In genomic region chr17:76506408-76507328, GRCh38 we compare ENCODE assay signal across 1 cellular context.
TF ChIP-seq lines count a peak whose summit lies in the region.

No MANE protein-coding gene starts in this region.

TF ChIP-seq in K562, 482 proteins besides CTCF, POLR2A, EP300 and RAD21 (continued from another document and continues in another):
- TF ChIP-seq, protein P1, sequence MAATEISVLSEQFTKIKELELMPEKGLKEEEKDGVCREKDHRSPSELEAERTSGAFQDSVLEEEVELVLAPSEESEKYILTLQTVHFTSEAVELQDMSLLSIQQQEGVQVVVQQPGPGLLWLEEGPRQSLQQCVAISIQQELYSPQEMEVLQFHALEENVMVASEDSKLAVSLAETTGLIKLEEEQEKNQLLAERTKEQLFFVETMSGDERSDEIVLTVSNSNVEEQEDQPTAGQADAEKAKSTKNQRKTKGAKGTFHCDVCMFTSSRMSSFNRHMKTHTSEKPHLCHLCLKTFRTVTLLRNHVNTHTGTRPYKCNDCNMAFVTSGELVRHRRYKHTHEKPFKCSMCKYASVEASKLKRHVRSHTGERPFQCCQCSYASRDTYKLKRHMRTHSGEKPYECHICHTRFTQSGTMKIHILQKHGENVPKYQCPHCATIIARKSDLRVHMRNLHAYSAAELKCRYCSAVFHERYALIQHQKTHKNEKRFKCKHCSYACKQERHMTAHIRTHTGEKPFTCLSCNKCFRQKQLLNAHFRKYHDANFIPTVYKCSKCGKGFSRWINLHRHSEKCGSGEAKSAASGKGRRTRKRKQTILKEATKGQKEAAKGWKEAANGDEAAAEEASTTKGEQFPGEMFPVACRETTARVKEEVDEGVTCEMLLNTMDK (IDR thresholded peaks at IDR 0.05; ENCODE audit: borderline replicate concordance, insufficient read depth, low read depth, low read length, poor library complexity, severe bottlenecking), result no peak
- TF ChIP-seq ILF3 (IDR thresholded peaks at IDR 0.05; ENCODE audit: borderline replicate concordance), result no peak
- no peak for TF ChIP-seq MAFG (tag; conservative IDR thresholded peaks at IDR 0.05)
- TF ChIP-seq ARID1B (IDR thresholded peaks at IDR 0.05), result 0 out of 2 replicates have a peak, but pooled peaks have one; percentile 14
- TF ChIP-seq IRF2 (CRISPR knock-in tag; IDR thresholded peaks at IDR 0.05), result no peak
- TF ChIP-seq ZNF766 (CRISPR knock-in tag; conservative IDR thresholded peaks at IDR 0.05), result no peak
- TF ChIP-seq, protein P2, sequence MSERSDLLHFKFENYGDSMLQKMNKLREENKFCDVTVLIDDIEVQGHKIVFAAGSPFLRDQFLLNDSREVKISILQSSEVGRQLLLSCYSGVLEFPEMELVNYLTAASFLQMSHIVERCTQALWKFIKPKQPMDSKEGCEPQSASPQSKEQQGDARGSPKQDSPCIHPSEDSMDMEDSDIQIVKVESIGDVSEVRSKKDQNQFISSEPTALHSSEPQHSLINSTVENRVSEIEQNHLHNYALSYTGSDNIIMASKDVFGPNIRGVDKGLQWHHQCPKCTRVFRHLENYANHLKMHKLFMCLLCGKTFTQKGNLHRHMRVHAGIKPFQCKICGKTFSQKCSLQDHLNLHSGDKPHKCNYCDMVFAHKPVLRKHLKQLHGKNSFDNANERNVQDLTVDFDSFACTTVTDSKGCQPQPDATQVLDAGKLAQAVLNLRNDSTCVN (CRISPR knock-in tag; IDR thresholded peaks at IDR 0.05), result no peak
- no peak for TF ChIP-seq SMARCA5 (IDR thresholded peaks at IDR 0.05)
- TF ChIP-seq, protein P3, sequence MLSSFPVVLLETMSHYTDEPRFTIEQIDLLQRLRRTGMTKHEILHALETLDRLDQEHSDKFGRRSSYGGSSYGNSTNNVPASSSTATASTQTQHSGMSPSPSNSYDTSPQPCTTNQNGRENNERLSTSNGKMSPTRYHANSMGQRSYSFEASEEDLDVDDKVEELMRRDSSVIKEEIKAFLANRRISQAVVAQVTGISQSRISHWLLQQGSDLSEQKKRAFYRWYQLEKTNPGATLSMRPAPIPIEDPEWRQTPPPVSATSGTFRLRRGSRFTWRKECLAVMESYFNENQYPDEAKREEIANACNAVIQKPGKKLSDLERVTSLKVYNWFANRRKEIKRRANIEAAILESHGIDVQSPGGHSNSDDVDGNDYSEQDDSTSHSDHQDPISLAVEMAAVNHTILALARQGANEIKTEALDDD (IDR thresholded peaks at IDR 0.05), result no peak
- no peak for TF ChIP-seq SIX5 (IDR thresholded peaks at IDR 0.05; ENCODE audit: borderline replicate concordance in 1 of 2, insufficient read depth in 1 of 2, low read depth in 1 of 2, low read length in 2 of 2)
- no peak for TF ChIP-seq NCOR1 (IDR thresholded peaks at IDR 0.05)
- no peak for TF ChIP-seq RFX7 (CRISPR knock-in tag; IDR thresholded peaks at IDR 0.05)
- no peak for TF ChIP-seq ZNF551 (CRISPR knock-in tag; IDR thresholded peaks at IDR 0.05)
- TF ChIP-seq MED1 (CRISPR knock-in tag; IDR thresholded peaks at IDR 0.05; ENCODE audit: borderline replicate concordance), result no peak
- TF ChIP-seq PML (IDR thresholded peaks at IDR 0.05; ENCODE audit: low read length), result no peak
- TF ChIP-seq JUNB (CRISPR knock-in tag; conservative IDR thresholded peaks at IDR 0.05), result no peak
- TF ChIP-seq RERE (CRISPR knock-in tag; IDR thresholded peaks at IDR 0.05; ENCODE audit: borderline replicate concordance), result no peak
- TF ChIP-seq, protein P4, sequence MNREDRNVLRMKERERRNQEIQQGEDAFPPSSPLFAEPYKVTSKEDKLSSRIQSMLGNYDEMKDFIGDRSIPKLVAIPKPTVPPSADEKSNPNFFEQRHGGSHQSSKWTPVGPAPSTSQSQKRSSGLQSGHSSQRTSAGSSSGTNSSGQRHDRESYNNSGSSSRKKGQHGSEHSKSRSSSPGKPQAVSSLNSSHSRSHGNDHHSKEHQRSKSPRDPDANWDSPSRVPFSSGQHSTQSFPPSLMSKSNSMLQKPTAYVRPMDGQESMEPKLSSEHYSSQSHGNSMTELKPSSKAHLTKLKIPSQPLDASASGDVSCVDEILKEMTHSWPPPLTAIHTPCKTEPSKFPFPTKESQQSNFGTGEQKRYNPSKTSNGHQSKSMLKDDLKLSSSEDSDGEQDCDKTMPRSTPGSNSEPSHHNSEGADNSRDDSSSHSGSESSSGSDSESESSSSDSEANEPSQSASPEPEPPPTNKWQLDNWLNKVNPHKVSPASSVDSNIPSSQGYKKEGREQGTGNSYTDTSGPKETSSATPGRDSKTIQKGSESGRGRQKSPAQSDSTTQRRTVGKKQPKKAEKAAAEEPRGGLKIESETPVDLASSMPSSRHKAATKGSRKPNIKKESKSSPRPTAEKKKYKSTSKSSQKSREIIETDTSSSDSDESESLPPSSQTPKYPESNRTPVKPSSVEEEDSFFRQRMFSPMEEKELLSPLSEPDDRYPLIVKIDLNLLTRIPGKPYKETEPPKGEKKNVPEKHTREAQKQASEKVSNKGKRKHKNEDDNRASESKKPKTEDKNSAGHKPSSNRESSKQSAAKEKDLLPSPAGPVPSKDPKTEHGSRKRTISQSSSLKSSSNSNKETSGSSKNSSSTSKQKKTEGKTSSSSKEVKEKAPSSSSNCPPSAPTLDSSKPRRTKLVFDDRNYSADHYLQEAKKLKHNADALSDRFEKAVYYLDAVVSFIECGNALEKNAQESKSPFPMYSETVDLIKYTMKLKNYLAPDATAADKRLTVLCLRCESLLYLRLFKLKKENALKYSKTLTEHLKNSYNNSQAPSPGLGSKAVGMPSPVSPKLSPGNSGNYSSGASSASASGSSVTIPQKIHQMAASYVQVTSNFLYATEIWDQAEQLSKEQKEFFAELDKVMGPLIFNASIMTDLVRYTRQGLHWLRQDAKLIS (CRISPR knock-in tag; IDR thresholded peaks at IDR 0.05), result no peak
- no peak for TF ChIP-seq ETS2 (tag; IDR thresholded peaks at IDR 0.05; ENCODE audit: borderline replicate concordance, poor library complexity, severe bottlenecking)
- TF ChIP-seq RCOR1 (IDR thresholded peaks at IDR 0.05; ENCODE audit: borderline replicate concordance in 1 of 2, low read depth in 2 of 2, low read length in 2 of 2), result no peak
- TF ChIP-seq HNRNPH1 (optimal IDR thresholded peaks at IDR 0.05; ENCODE audit: low read depth, low read length), result no peak
- TF ChIP-seq HMGXB4 (CRISPR knock-in tag; IDR thresholded peaks at IDR 0.05), result no peak
- no peak for TF ChIP-seq ZNF583 (CRISPR knock-in tag; IDR thresholded peaks at IDR 0.05)
- TF ChIP-seq ERF (CRISPR knock-in tag; IDR thresholded peaks at IDR 0.05), result no peak
- no peak for TF ChIP-seq ILK (tag; IDR thresholded peaks at IDR 0.05; ENCODE audit: borderline replicate concordance, low read depth)
- TF ChIP-seq, protein P5, sequence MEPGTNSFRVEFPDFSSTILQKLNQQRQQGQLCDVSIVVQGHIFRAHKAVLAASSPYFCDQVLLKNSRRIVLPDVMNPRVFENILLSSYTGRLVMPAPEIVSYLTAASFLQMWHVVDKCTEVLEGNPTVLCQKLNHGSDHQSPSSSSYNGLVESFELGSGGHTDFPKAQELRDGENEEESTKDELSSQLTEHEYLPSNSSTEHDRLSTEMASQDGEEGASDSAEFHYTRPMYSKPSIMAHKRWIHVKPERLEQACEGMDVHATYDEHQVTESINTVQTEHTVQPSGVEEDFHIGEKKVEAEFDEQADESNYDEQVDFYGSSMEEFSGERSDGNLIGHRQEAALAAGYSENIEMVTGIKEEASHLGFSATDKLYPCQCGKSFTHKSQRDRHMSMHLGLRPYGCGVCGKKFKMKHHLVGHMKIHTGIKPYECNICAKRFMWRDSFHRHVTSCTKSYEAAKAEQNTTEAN (CRISPR knock-in tag; IDR thresholded peaks at IDR 0.05), result no peak
- TF ChIP-seq ZNF589 (CRISPR knock-in tag; IDR thresholded peaks at IDR 0.05; ENCODE audit: low read depth), result no peak
- no peak for TF ChIP-seq FOXP1 (CRISPR knock-in tag; IDR thresholded peaks at IDR 0.05)
- TF ChIP-seq CBX1 (IDR thresholded peaks at IDR 0.05; ENCODE audit: low read depth), result no peak
- no peak for TF ChIP-seq HDAC3 (IDR thresholded peaks at IDR 0.05; ENCODE audit: borderline replicate concordance, partially characterized antibody)
- TF ChIP-seq ZNF146 (CRISPR knock-in tag; IDR thresholded peaks at IDR 0.05; ENCODE audit: unreplicated experiment), result no peak
- TF ChIP-seq HMG20B (CRISPR knock-in tag; IDR thresholded peaks at IDR 0.05), result no peak
- no peak for TF ChIP-seq SLC30A9 (CRISPR knock-in tag; IDR thresholded peaks at IDR 0.05)
- no peak for TF ChIP-seq TCF7 (IDR thresholded peaks at IDR 0.05; ENCODE audit: borderline replicate concordance)
- no peak for TF ChIP-seq HDAC8 (tag; IDR thresholded peaks at IDR 0.05)
- TF ChIP-seq ATF4 (CRISPR knock-in tag; IDR thresholded peaks at IDR 0.05), result no peak
- TF ChIP-seq COPS2 (conservative IDR thresholded peaks at IDR 0.05), result no peak
- TF ChIP-seq NCOA2 (IDR thresholded peaks at IDR 0.05; ENCODE audit: partially characterized antibody in 2 of 2), result no peak
- no peak for TF ChIP-seq MAFF (IDR thresholded peaks at IDR 0.05; ENCODE audit: low read length)
- 0 out of 2 replicates have a peak, but pooled peaks have one; percentile 38 for TF ChIP-seq CREM (IDR thresholded peaks at IDR 0.05; ENCODE audit: low read depth)
- no peak for TF ChIP-seq RBM39 (optimal IDR thresholded peaks at IDR 0.05; ENCODE audit: low read depth, low read length)
- no peak for TF ChIP-seq NR2C2 (CRISPR knock-in tag; IDR thresholded peaks at IDR 0.05)
- no peak for TF ChIP-seq NR2C2 (tag; IDR thresholded peaks at IDR 0.05)
- no peak for TF ChIP-seq ZNF668 (CRISPR knock-in tag; IDR thresholded peaks at IDR 0.05)
- no peak for TF ChIP-seq DIDO1 (tag; IDR thresholded peaks at IDR 0.05; ENCODE audit: low read depth)
- TF ChIP-seq ZNF696 (CRISPR knock-in tag; conservative IDR thresholded peaks at IDR 0.05), result no peak
- no peak for TF ChIP-seq TAF9B (IDR thresholded peaks at IDR 0.05; ENCODE audit: partially characterized antibody)
- no peak; the same call in 1 of the 2 replicates for TF ChIP-seq PHF8 (IDR thresholded peaks at IDR 0.05; ENCODE audit: borderline replicate concordance, low read length)
- TF ChIP-seq ASH1L (IDR thresholded peaks at IDR 0.05; ENCODE audit: borderline replicate concordance, low read depth, partially characterized antibody), result no peak
- no peak for TF ChIP-seq SMARCC2 (IDR thresholded peaks at IDR 0.05; ENCODE audit: low read depth)
- TF ChIP-seq SNIP1 (IDR thresholded peaks at IDR 0.05; ENCODE audit: low read depth), result no peak
- TF ChIP-seq ZNF174 (CRISPR knock-in tag; IDR thresholded peaks at IDR 0.05), result no peak
- no peak for TF ChIP-seq SRSF3 (IDR thresholded peaks at IDR 0.05; ENCODE audit: insufficient read depth, low read length)
